19 cellular contexts compared by ENCODE assay signal in genomic region chr2:201654611-201655384, GRCh38. TPM values are rescaled to one million over a fixed set of nuclear protein-coding genes. Genes with fewer than 3 reads are reported as not detected.
A peak's percentile ranks its signal among the peaks of the same experiment; 100 is the strongest.
DNase-seq lines count a peak whose midpoint lies in the region; TF ChIP-seq lines count a peak whose summit lies in the region.
"Had no signal": no experiment of that assay in that cellular context is flagged by ENCODE, and none has a peak within 500 bp of the region (broad histone marks: within the 10 kb centered on the region; RNA-seq: fewer than 3 reads in every experiment).

No MANE protein-coding gene starts in this region.

- H4K20me1 ChIP-seq in fibroblast of lung (ENCODE audit: control insufficient read depth, extremely low read depth, insufficient read depth, low read length): no peaks in the 10 kb centered on the region

- no peaks in the 10 kb centered on the region for H3K79me2 ChIP-seq in fibroblast of lung (ENCODE audit: control insufficient read depth, insufficient read depth, low read length)
- H3K79me2 ChIP-seq: hepatocyte had no signal

- H3K4me3 Mint-ChIP-seq in activated T-helper 2 cell treated with anti-CD3 and anti-CD28 coated beads, Interferon-gamma antibody, Interleukin-2, Interleukin-4, amounts not matched to agents 10 μg/mL and 5 μg/mL and 100 μg/mL, durations not matched to agents 14 hours and 24 hours and 36 hours (ENCODE audit: low read depth): no peak overlapping the region
- H3K4me3 Mint-ChIP-seq: stimulated activated effector memory CD8-positive, alpha-beta T cell treated with anti-CD3 and anti-CD28 coated beads, Interleukin-12 subunit alpha, Interleukin-12 subunit beta, amount 100 ng/mL, for 72 hours had no signal

- H3K4me3 ChIP-seq in SK-N-MC (no peak overlapping the region), fibroblast of lung (replicated peaks in 1 of 4; ENCODE audit: control extremely low read depth in 1 of 4, insufficient read depth in 1 of 4, low read depth in 3 of 4, low read length in 4 of 4) (no peak overlapping the region), skeletal muscle cell (ENCODE audit: low read depth, low read length) (no peak overlapping the region)
- H3K4me3 ChIP-seq: hepatocyte, SJCRH30, upper lobe of right lung had no signal

- H3K4me1 ChIP-seq in fibroblast of lung (ENCODE audit: control insufficient read depth, extremely low read depth, insufficient read depth, low read length): peaks cover 19% of the 10 kb centered on the region
- H3K4me1 ChIP-seq: Caco-2, SJCRH30, upper lobe of right lung had no signal

- H3K36me3 Mint-ChIP-seq in activated T-helper 2 cell treated with anti-CD3 and anti-CD28 coated beads, Interferon-gamma antibody, Interleukin-2, Interleukin-4, amounts not matched to agents 10 μg/mL and 5 μg/mL and 100 μg/mL, durations not matched to agents 14 hours and 24 hours and 36 hours (ENCODE audit: low read depth): no peaks in the 10 kb centered on the region
- H3K36me3 Mint-ChIP-seq: stimulated activated effector memory CD8-positive, alpha-beta T cell treated with anti-CD3 and anti-CD28 coated beads, Interleukin-12 subunit alpha, Interleukin-12 subunit beta, amount 100 ng/mL, for 72 hours had no signal

- H3K27me3 Mint-ChIP-seq in activated T-helper 2 cell treated with anti-CD3 and anti-CD28 coated beads, Interferon-gamma antibody, Interleukin-2, Interleukin-4, amounts not matched to agents 10 μg/mL and 5 μg/mL and 100 μg/mL, durations not matched to agents 14 hours and 24 hours and 36 hours (ENCODE audit: low read depth): peaks cover 19% of the 10 kb centered on the region

- H2AFZ ChIP-seq in fibroblast of lung (ENCODE audit: low read length): no peak overlapping the region
- H2AFZ ChIP-seq: hepatocyte had no signal

- no peaks in the 10 kb centered on the region for H3K9me3 Mint-ChIP-seq in activated T-helper 2 cell treated with anti-CD3 and anti-CD28 coated beads, Interferon-gamma antibody, Interleukin-2, Interleukin-4, amounts not matched to agents 10 μg/mL and 5 μg/mL and 100 μg/mL, durations not matched to agents 14 hours and 24 hours and 36 hours
- H3K9me3 Mint-ChIP-seq: stimulated activated effector memory CD8-positive, alpha-beta T cell treated with anti-CD3 and anti-CD28 coated beads, Interleukin-12 subunit alpha, Interleukin-12 subunit beta, amount 100 ng/mL, for 72 hours had no signal

- H3K4me1 Mint-ChIP-seq in activated T-helper 2 cell treated with anti-CD3 and anti-CD28 coated beads, Interferon-gamma antibody, Interleukin-2, Interleukin-4, amounts not matched to agents 10 μg/mL and 5 μg/mL and 100 μg/mL, durations not matched to agents 14 hours and 24 hours and 36 hours (ENCODE audit: low read depth): peaks cover 4% of the 10 kb centered on the region

- no peak for TF ChIP-seq CTCF in fibroblast of lung (conservative IDR thresholded peaks at IDR 0.05 in 1 of 2, IDR thresholded peaks at IDR 0.05 in 1 of 2; ENCODE audit: low read depth in 1 of 2, low read length in 2 of 2)

- H3K9ac ChIP-seq in SK-N-MC (ENCODE audit: insufficient read length) (no peak overlapping the region), fibroblast of lung (ENCODE audit: insufficient read depth, low read length) (no peak overlapping the region)
- H3K9ac ChIP-seq: KMS-11 had no signal

- no peak overlapping the region for H3K27ac Mint-ChIP-seq in activated T-helper 2 cell treated with anti-CD3 and anti-CD28 coated beads, Interferon-gamma antibody, Interleukin-2, Interleukin-4, amounts not matched to agents 10 μg/mL and 5 μg/mL and 100 μg/mL, durations not matched to agents 14 hours and 24 hours and 36 hours
- H3K27ac Mint-ChIP-seq: stimulated activated effector memory CD8-positive, alpha-beta T cell treated with anti-CD3 and anti-CD28 coated beads, Interleukin-12 subunit alpha, Interleukin-12 subunit beta, amount 100 ng/mL, for 72 hours had no signal

- peak overlapping the region; percentile 32 for H3K27ac ChIP-seq in SK-N-MC
- peak overlapping the region; percentile 50 for H3K27ac ChIP-seq in fibroblast of lung (ENCODE audit: insufficient read depth, low read length)
- H3K27ac ChIP-seq: hepatocyte, KMS-11, SJCRH30, upper lobe of right lung had no signal

- DNase-seq in G401 (ENCODE audit: low spot score): peak; percentile 59
- no peak for DNase-seq in SK-N-MC (ENCODE audit: low read depth, low spot score)
- peak; percentile 56 to 89 for DNase-seq in fibroblast of lung (ENCODE audit: low read depth in 2 of 2)
- peak; percentile 58 for DNase-seq in skeletal muscle cell (ENCODE audit: low read depth)
- no peak for DNase-seq in activated T-helper 2 cell treated with anti-CD3 and anti-CD28 coated beads, Interferon-gamma antibody, Interleukin-2, Interleukin-4, amounts not matched to agents 10 μg/mL and 5 μg/mL and 100 μg/mL, durations not matched to agents 14 hours and 24 hours and 36 hours (ENCODE audit: low spot score)
- DNase-seq in NCI-H748 (lab: John Stamatoyannopoulos, UW; ENCODE audit: unreplicated experiment): no peak
- DNase-seq in DMS153 (lab: John Stamatoyannopoulos, UW): no peak
- DNase-seq: activated effector memory CD4-positive, alpha-beta T cell treated with Interleukin-2 at 50 U/mL for 16 hours; Caco-2; H7; NCI-H2081; retina; SJCRH30; stimulated activated CD4-positive, alpha-beta T cell treated with anti-CD3 and anti-CD28 coated beads, Interleukin-4, amount 100 ng/mL, for 4 hours; upper lobe of right lung had no signal

- H3K27me3 ChIP-seq in fibroblast of lung (ENCODE audit: control insufficient read depth, insufficient read depth, low read length): no peaks in the 10 kb centered on the region
- H3K27me3 ChIP-seq: hepatocyte, SJCRH30, upper lobe of right lung had no signal

- in situ Hi-C loops in G401 (cut with HindIII; ENCODE audit: low sequenced_read_pairs): loop anchor here (5.0 kb wide), 1 partner anchor 43 kb away; the partner anchor contains the start of gene MPP4

- peak overlapping the region; percentile 66 for H3K4me2 ChIP-seq in fibroblast of lung (ENCODE audit: extremely low read depth, insufficient read depth, low read length)
- H3K4me2 ChIP-seq: hepatocyte, KMS-11 had no signal

- no peaks in the 10 kb centered on the region for H3K36me3 ChIP-seq in SK-N-MC (ENCODE audit: insufficient read depth, low read length)
- H3K36me3 ChIP-seq in fibroblast of lung (ENCODE audit: control insufficient read depth, insufficient read depth, low read length): no peaks in the 10 kb centered on the region
- H3K36me3 ChIP-seq: SJCRH30, upper lobe of right lung had no signal

- H3K9me3 ChIP-seq in SK-N-MC (ENCODE audit: low read depth, low read length) (no peaks in the 10 kb centered on the region), fibroblast of lung (ENCODE audit: control insufficient read depth, insufficient read depth, low read depth, low read length) (no peaks in the 10 kb centered on the region)
- H3K9me3 ChIP-seq: Caco-2, SJCRH30, upper lobe of right lung had no signal

- intact Hi-C loops in activated T-helper 2 cell treated with anti-CD3 and anti-CD28 coated beads, Interferon-gamma antibody, Interleukin-2, Interleukin-4, amounts not matched to agents 10 μg/mL and 5 μg/mL and 100 μg/mL, durations not matched to agents 14 hours and 24 hours and 36 hours (cut with micrococcal nuclease): no loop called here

RNA-seq across cellular contexts. Expression of gene TMEM237, which starts 11.5 kb away (rescaled TPM):
- 153 and 240 TPM in 2 replicates for total RNA-seq in G401 (2014; rRNA removed; shearing (Covaris generic))
- total RNA-seq in fibroblast of lung: 16.7 and 23.8 TPM in 2 replicates
- 39.0 and 64.1 TPM in 2 replicates for polyA plus RNA-seq in fibroblast of lung
- polyA plus RNA-seq in fibroblast of lung (2012): 30.8 and 40.3 TPM in 2 replicates
- 6.6 and 7.2 TPM in 2 replicates for polyA minus RNA-seq in fibroblast of lung (ENCODE audit: low replicate concordance)
- total RNA-seq in activated T-helper 2 cell treated with anti-CD3 and anti-CD28 coated beads, Interferon-gamma antibody, Interleukin-2, Interleukin-4, amounts not matched to agents 10 μg/mL and 5 μg/mL and 100 μg/mL, durations not matched to agents 14 hours and 24 hours and 36 hours: 19.8 and 20.1 TPM in 2 replicates

RNA-seq across cellular contexts. Expression of gene MPP4, which starts 43.6 kb away (rescaled TPM):
- total RNA-seq in G401 (2014; rRNA removed; shearing (Covaris generic)): 7.4 and 8.8 TPM in 2 replicates
- total RNA-seq in fibroblast of lung: 0.26 and 0.50 TPM in 2 replicates
- 2.7 and 4.4 TPM in 2 replicates for polyA plus RNA-seq in fibroblast of lung
- 1.3 and 2.0 TPM in 2 replicates for polyA plus RNA-seq in fibroblast of lung (2012)
- polyA minus RNA-seq in fibroblast of lung (ENCODE audit: low replicate concordance): 1.6 and 2.3 TPM in 2 replicates
- total RNA-seq in activated T-helper 2 cell treated with anti-CD3 and anti-CD28 coated beads, Interferon-gamma antibody, Interleukin-2, Interleukin-4, amounts not matched to agents 10 μg/mL and 5 μg/mL and 100 μg/mL, durations not matched to agents 14 hours and 24 hours and 36 hours: not detected in 2 replicates
- total RNA-seq: bronchial epithelial cell, H7 had no signal

Comparison
In these comparisons a context has a peak if more than half of its experiments do, and no peak if none do; other contexts are left out.
1. DNase-seq: peak in G401 (single experiment), fibroblast of lung (2 of 2) and skeletal muscle cell (single experiment); none in SK-N-MC (single experiment), activated T-helper 2 cell treated with anti-CD3 and anti-CD28 coated beads, Interferon-gamma antibody, Interleukin-2, Interleukin-4, amounts not matched to agents 10 μg/mL and 5 μg/mL and 100 μg/mL, durations not matched to agents 14 hours and 24 hours and 36 hours (single experiment), NCI-H748 (single experiment) and DMS153 (single experiment).